In the genomic region with DNA sequence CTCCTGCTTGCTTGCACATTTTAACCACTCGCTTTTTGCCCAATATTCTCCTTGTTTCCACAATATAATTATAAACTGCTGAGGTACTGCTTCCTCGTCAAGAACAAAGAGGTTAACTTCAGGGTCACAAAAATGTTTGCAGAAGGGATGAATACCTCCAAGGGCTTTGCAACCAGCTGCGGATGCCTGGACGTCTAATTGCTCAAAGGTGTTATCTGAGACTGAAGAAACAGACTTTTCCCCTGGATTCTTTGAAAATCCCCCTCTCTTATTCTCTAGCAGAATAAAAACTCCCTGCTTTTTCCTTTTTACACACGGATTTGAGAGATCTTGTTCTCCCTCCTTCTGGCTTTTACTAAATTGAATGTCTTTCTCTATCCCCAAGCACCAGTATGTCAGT, we compare ENCODE assay signal across 9 cellular contexts. TPM values are rescaled to one million over a fixed set of nuclear protein-coding genes. Genes with fewer than 3 reads are reported as not detected.
DNase-seq lines count a peak whose midpoint lies in the region; ATAC-seq and TF ChIP-seq lines count a peak whose summit lies in the region.
"Had no signal": no experiment of that assay in that cellular context is flagged by ENCODE, and none has a peak within 500 bp of the region (broad histone marks: within the 10 kb centered on the region; RNA-seq: fewer than 3 reads in every experiment).

No MANE protein-coding gene starts in this region.

- H3K9me3 Mint-ChIP-seq in progenitor cell of endocrine pancreas (ENCODE audit: low read depth) = no peaks in the 10 kb centered on the region

- peak overlapping the region; percentile 98 for H3K27ac Mint-ChIP-seq in progenitor cell of endocrine pancreas

- H3K4me3 ChIP-seq in GM06990 (replicated peaks; ENCODE audit: low read depth, low read length) (peak overlapping the region; percentile 61), RWPE2 (ENCODE audit: severe bottlenecking) (peak overlapping the region; percentile 57), fibroblast of mammary gland (ENCODE audit: control insufficient read depth, low read depth, low read length) (peak overlapping the region; percentile 84)

- no peak for TF ChIP-seq CTCF in GM06990 (IDR thresholded peaks at IDR 0.05; ENCODE audit: insufficient read depth, low read length, poor library complexity, severe bottlenecking)
- TF ChIP-seq CTCF in RWPE2 (IDR thresholded peaks at IDR 0.05; ENCODE audit: poor library complexity, severe bottlenecking) = no peak
- no peak for TF ChIP-seq CTCF in fibroblast of mammary gland (conservative IDR thresholded peaks at IDR 0.05; ENCODE audit: control insufficient read depth, insufficient read depth, low read depth, low read length)
- no peak for TF ChIP-seq CTCF in progenitor cell of endocrine pancreas (IDR thresholded peaks at IDR 0.05; ENCODE audit: unreplicated experiment)

- no peaks in the 10 kb centered on the region for H3K36me3 Mint-ChIP-seq in progenitor cell of endocrine pancreas (ENCODE audit: insufficient read depth)

- H3K9me3 ChIP-seq in RWPE2 (ENCODE audit: severe bottlenecking) = no peaks in the 10 kb centered on the region

- H3K27me3 Mint-ChIP-seq in progenitor cell of endocrine pancreas = peaks cover 3% of the 10 kb centered on the region

- H3K36me3 ChIP-seq in GM06990 (ENCODE audit: control insufficient read depth, insufficient read depth, low read length) (no peaks in the 10 kb centered on the region), RWPE2 (ENCODE audit: low read depth) (no peaks in the 10 kb centered on the region)

- peak overlapping the region; percentile 65 for H3K27ac ChIP-seq in RWPE2 (ENCODE audit: poor library complexity, severe bottlenecking)

- no peaks in the 10 kb centered on the region for H3K4me1 ChIP-seq in RWPE2 (ENCODE audit: insufficient read depth, poor library complexity, severe bottlenecking)

- DNase-seq in GM06990 (ENCODE audit: extremely low read depth, insufficient read length) = no peak
- DNase-seq in RWPE2 (ENCODE audit: low spot score) = no peak
- no peak for DNase-seq in fibroblast of mammary gland (ENCODE audit: low read depth)
- DNase-seq in progenitor cell of endocrine pancreas (ENCODE audit: low spot score, unreplicated experiment) = no peak
- no peak for DNase-seq in NCI-H2196 treated with DMSO at 0.1 percent for 48 hours (lab: John Stamatoyannopoulos, UW; ENCODE audit: unreplicated experiment)
- DNase-seq in pons (ENCODE audit: low spot score) = no peak
- no peak for DNase-seq in NCI-H2081 treated with DMSO at 0.1 percent for 48 hours (lab: John Stamatoyannopoulos, UW)

- peaks cover 40% of the 10 kb centered on the region for H3K4me1 Mint-ChIP-seq in progenitor cell of endocrine pancreas (ENCODE audit: low read depth)

- H3K4me3 Mint-ChIP-seq in progenitor cell of endocrine pancreas (ENCODE audit: low read depth) = peak overlapping the region; percentile 91

- no peak for ATAC-seq in RWPE2 (ENCODE audit: low read depth)
- no peak for ATAC-seq in HG03342 (IDR thresholded peaks at IDR 0.05; ENCODE audit: unreplicated experiment)

- H3K27me3 ChIP-seq in GM06990 (replicated peaks; ENCODE audit: control insufficient read depth, insufficient read depth, low read length) (no peaks in the 10 kb centered on the region), RWPE2 (ENCODE audit: insufficient read depth, poor library complexity, severe bottlenecking) (no peaks in the 10 kb centered on the region)

RNA-seq across cellular contexts. Expression of gene SMPDL3A, which starts 0.4 kb away (rescaled TPM):
- total RNA-seq in progenitor cell of endocrine pancreas = 8.6 and 11.0 TPM in 2 replicates

RNA-seq across cellular contexts. Expression of gene FABP7, which starts 9.1 kb away (rescaled TPM):
- 6.8 and 7.2 TPM in 2 replicates for total RNA-seq in progenitor cell of endocrine pancreas
- total RNA-seq: activated CD8-positive, alpha-beta memory T cell treated with anti-CD3 and anti-CD28 coated beads for 36 hours had no signal
